Comparison of ENCODE assay signal across 12 cellular contexts in the genomic region with DNA sequence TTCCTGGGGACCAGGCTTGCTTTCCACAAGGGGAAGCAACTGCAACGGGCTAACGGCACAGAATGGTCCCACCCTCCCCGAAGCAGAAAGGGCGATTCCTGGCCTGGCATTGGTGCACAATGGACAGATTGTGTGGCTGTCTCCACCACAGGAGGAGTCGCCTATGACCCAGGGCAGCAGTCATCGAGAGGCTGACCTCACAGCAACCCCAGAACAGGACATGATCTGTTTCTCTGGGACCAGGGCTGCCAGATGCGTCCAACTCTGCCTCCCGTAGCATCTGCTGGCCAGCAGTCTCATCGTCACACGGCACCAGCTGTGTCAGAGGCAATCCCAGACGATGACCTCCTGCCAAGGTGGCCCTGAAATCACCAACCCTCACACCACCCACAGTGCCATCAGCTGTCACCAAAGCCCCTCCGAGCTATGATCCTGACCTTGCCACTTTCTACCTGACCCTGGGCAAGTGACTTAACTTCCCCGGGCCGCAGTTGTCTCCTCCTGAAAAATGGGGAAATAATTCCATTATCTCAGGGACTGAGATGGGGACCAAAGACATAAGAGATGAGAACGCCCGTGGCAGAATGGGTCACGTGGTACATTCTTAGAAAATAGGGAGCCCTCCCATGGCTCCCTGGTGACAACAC.
DNase-seq lines count a peak whose midpoint lies in the region; ATAC-seq lines count a peak whose summit lies in the region.
"Had no signal": no experiment of that assay in that cellular context is flagged by ENCODE, and none has a peak within 500 bp of the region (broad histone marks: within the 10 kb centered on the region; RNA-seq: fewer than 3 reads in every experiment).

No MANE protein-coding gene starts in this region.

- H3K4me3 ChIP-seq in ectodermal cell (ENCODE audit: insufficient read depth, low read depth, low read length): no peak overlapping the region
- H3K4me3 ChIP-seq: mucosa of descending colon had no signal

- DNase-seq in MV-4-11 (lab: John Stamatoyannopoulos, UW) (peak; percentile 70), medulla oblongata (ENCODE audit: extremely low spot score) (peak; percentile 96), substantia nigra (lab: John Stamatoyannopoulos, UW) (peak; percentile 37 to 98 (median 89)), GM19240 (ENCODE audit: insufficient read length, low spot score) (no peak)
- no peak for DNase-seq in activated T-cell treated with anti-CD3 and anti-CD28 coated beads, Interleukin-2, amount 50 U/mL, for 4 hours
- DNase-seq: activated CD4-positive, CD25-positive, alpha-beta regulatory T cell treated with anti-CD3 and anti-CD28 coated beads, Interleukin-2, amount 50 U/mL, for 72 hours; activated naive CD4-positive, alpha-beta T cell; mucosa of descending colon; stimulated activated naive CD4-positive, alpha-beta T cell had no signal

- H3K27me3 Mint-ChIP-seq in activated T-cell treated with anti-CD3 and anti-CD28 coated beads, Interleukin-2, amount 50 U/mL, for 4 hours (ENCODE audit: low read depth): no peaks in the 10 kb centered on the region

- no peaks in the 10 kb centered on the region for H3K27me3 ChIP-seq in ectodermal cell (ENCODE audit: control insufficient read depth, insufficient read depth, low read length, poor library complexity, severe bottlenecking)

- WGBS in ectodermal cell, 2 experiments: 92 to 94% methylated on average over 17 of the region's 17 CpGs

- no peaks in the 10 kb centered on the region for H3K9me3 ChIP-seq in ectodermal cell (ENCODE audit: control insufficient read depth, low read length)
- H3K9me3 ChIP-seq: mucosa of descending colon had no signal

- no peaks in the 10 kb centered on the region for H3K36me3 Mint-ChIP-seq in activated T-cell treated with anti-CD3 and anti-CD28 coated beads, Interleukin-2, amount 50 U/mL, for 4 hours (ENCODE audit: insufficient read depth)

- no peaks in the 10 kb centered on the region for H3K36me3 ChIP-seq in ectodermal cell (ENCODE audit: control insufficient read depth, insufficient read depth, low read length)

- peaks cover 19% of the 10 kb centered on the region for H3K4me1 Mint-ChIP-seq in activated T-cell treated with anti-CD3 and anti-CD28 coated beads, Interleukin-2, amount 50 U/mL, for 4 hours (ENCODE audit: low read depth)

- no peak overlapping the region for H3K4me3 Mint-ChIP-seq in activated T-cell treated with anti-CD3 and anti-CD28 coated beads, Interleukin-2, amount 50 U/mL, for 4 hours

- H3K27ac ChIP-seq in ectodermal cell (ENCODE audit: insufficient read depth, low read depth, low read length, poor library complexity, severe bottlenecking): peak overlapping the region; percentile 16
- peak overlapping the region; percentile 94 for H3K27ac ChIP-seq in substantia nigra (ENCODE audit: low read depth, low read length, poor library complexity, severe bottlenecking)

- ATAC-seq in HG03108 (IDR thresholded peaks at IDR 0.05; ENCODE audit: unreplicated experiment): no peak
- no peak for ATAC-seq in activated T-cell treated with anti-CD3 and anti-CD28 coated beads, Interleukin-2, amount 50 U/mL, for 4 hours
- no peak for ATAC-seq in GM18861 (IDR thresholded peaks at IDR 0.05; ENCODE audit: unreplicated experiment)
- ATAC-seq: mucosa of descending colon had no signal

- H3K9me3 Mint-ChIP-seq in activated T-cell treated with anti-CD3 and anti-CD28 coated beads, Interleukin-2, amount 50 U/mL, for 4 hours: no peaks in the 10 kb centered on the region

- H3K4me1 ChIP-seq in ectodermal cell (ENCODE audit: control insufficient read depth, insufficient read depth, low read length): peaks cover 18% of the 10 kb centered on the region

Comparison
In these comparisons a context has a peak if more than half of its experiments do, and no peak if none do; other contexts are left out.
1. DNase-seq: peak in MV-4-11 (single experiment), medulla oblongata (single experiment) and substantia nigra (49 of 49); none in activated T-cell treated with anti-CD3 and anti-CD28 coated beads, Interleukin-2, amount 50 U/mL, for 4 hours (single experiment) and GM19240 (single experiment).